24 cellular contexts compared by ENCODE assay signal in genomic region chr5:179207920-179208705, GRCh38.
DNase-seq lines count a peak whose midpoint lies in the region; ATAC-seq, FAIRE-seq and TF ChIP-seq lines count a peak whose summit lies in the region.
"Had no signal": no experiment of that assay in that cellular context is flagged by ENCODE, and none has a peak within 500 bp of the region (broad histone marks: within the 10 kb centered on the region; RNA-seq: fewer than 3 reads in every experiment).

No MANE protein-coding gene starts in this region.

- H2BK15ac ChIP-seq in H1 (ENCODE audit: low read length) (no peak overlapping the region), neuronal stem cell (ENCODE audit: low read length) (peak overlapping the region; percentile 85)

- H3K27ac ChIP-seq in HepG2 (ENCODE audit: extremely low read length, insufficient read depth, low read length) = no peak overlapping the region
- H3K27ac ChIP-seq in right lobe of liver = no peak overlapping the region
- H3K27ac ChIP-seq in H1 (ENCODE audit: low read depth, low read length) = no peak overlapping the region
- H3K27ac ChIP-seq in neuronal stem cell (replicated peaks; ENCODE audit: low read length) = no peak overlapping the region
- no peak overlapping the region for H3K27ac ChIP-seq in upper lobe of right lung

- H3K14ac ChIP-seq in H1 (ENCODE audit: insufficient read length) (no peak overlapping the region), neuronal stem cell (ENCODE audit: low read length) (peak overlapping the region; percentile 56)

- no peak for TF ChIP-seq RAD21 in HepG2 (CRISPR knock-in tag; IDR thresholded peaks at IDR 0.05)
- TF ChIP-seq RAD21 in H1 (IDR thresholded peaks at IDR 0.05 in 1 of 2, conservative IDR thresholded peaks at IDR 0.05 in 1 of 2; ENCODE audit: low read depth in 2 of 2, low read length in 2 of 2) = no peak

- no peak for FAIRE-seq in HepG2 (lab: Jason Lieb, UNC)
- no peak for FAIRE-seq in H1 (lab: Jason Lieb, UNC)
- FAIRE-seq: A204.1, GM12878, GM19239, H54, HTR-8/SVneo had no signal

- BruUV-seq in HepG2 (replicated peaks; lab: Mats Ljungman, UMichigan) = no TSS peak

- no peaks in the 10 kb centered on the region for H3K23me2 ChIP-seq in H1 (ENCODE audit: low read depth, low read length)

- CTCF ChIA-PET in HepG2 (lab: Yijun Ruan, JAX; ENCODE audit: low intra/inter-chr PET ratio, low total read pairs) = no interaction called here
- CTCF ChIA-PET in H1 (lab: Charles Lee; ENCODE audit: partially characterized antibody) = interaction anchor here (1.8 kb wide), 1 partner anchor 11 kb away, joined by 6 read pairs; no protein-coding TSS in a partner anchor

- no peak overlapping the region for H3K4ac ChIP-seq in H1 (replicated peaks; ENCODE audit: insufficient read length, low read depth, low read length)
- no peak overlapping the region for H3K4ac ChIP-seq in neuronal stem cell (ENCODE audit: low read length)

- TF ChIP-seq EP300 in HepG2 (IDR thresholded peaks at IDR 0.05; ENCODE audit: low read depth in 2 of 2, low read length in 2 of 2) = no peak
- no peak for TF ChIP-seq EP300 in HepG2 (CRISPR knock-in tag; IDR thresholded peaks at IDR 0.05; ENCODE audit: borderline replicate concordance)
- TF ChIP-seq EP300 in H1 (IDR thresholded peaks at IDR 0.05; ENCODE audit: borderline replicate concordance in 1 of 2, low read depth in 2 of 2, low read length in 2 of 2) = no peak

- H4K20me1 ChIP-seq in HepG2 (ENCODE audit: insufficient read depth, low read length) (no peaks in the 10 kb centered on the region), H1 (replicated peaks in 1 of 2; ENCODE audit: control insufficient read depth in 1 of 2, insufficient read depth in 2 of 2, low read length in 2 of 2) (peaks cover 0 to 3% of the 10 kb centered on the region in 2 experiments)

- ATAC-seq in HepG2 (peak; percentile 41), right lobe of liver (no peak), upper lobe of right lung (peak; percentile 6)
- ATAC-seq: GM12878 had no signal

- no peak overlapping the region for H2BK20ac ChIP-seq in H1 (ENCODE audit: low read length)

- in situ Hi-C loops in HepG2 (cut with HindIII; ENCODE audit: extremely low pct_ligation_motif_present, low pct_unique_long_range_greater_than_20kb) = no loop called here

- no peak overlapping the region for H2AK5ac ChIP-seq in H1 (ENCODE audit: low read depth, low read length)
- H2AK5ac ChIP-seq in neuronal stem cell (ENCODE audit: low read depth, low read length) = peak overlapping the region; percentile 43

- H3K4me1 ChIP-seq in HepG2 (ENCODE audit: insufficient read depth, low read length) (no peaks in the 10 kb centered on the region), right lobe of liver (no peaks in the 10 kb centered on the region), H1 (replicated peaks in 1 of 4; ENCODE audit: control insufficient read depth in 3 of 4, insufficient read depth in 4 of 4, low read length in 3 of 4) (peaks cover 0 to 2% (median 0%) of the 10 kb centered on the region in 4 experiments; a peak in 1 of 7 replicates), neuronal stem cell (ENCODE audit: control insufficient read depth in 2 of 2, insufficient read depth in 1 of 2, low read depth in 1 of 2, low read length in 2 of 2) (peaks cover 0 to 7% of the 10 kb centered on the region in 2 donors), upper lobe of right lung (no peaks in the 10 kb centered on the region)
- H3K4me1 ChIP-seq: BE2C had no signal

- TF ChIP-seq POLR2A in HepG2 (IDR thresholded peaks at IDR 0.05; ENCODE audit: insufficient read depth in 1 of 2, low read depth in 2 of 2, low read length in 2 of 2) (no peak), right lobe of liver (IDR thresholded peaks at IDR 0.05) (no peak), H1 (IDR thresholded peaks at IDR 0.05; ENCODE audit: control extremely low read depth in 1 of 2, low read depth in 2 of 2, low read length in 2 of 2) (no peak)

- H3K56ac ChIP-seq in H1 (replicated peaks; ENCODE audit: insufficient read length, low read depth, low read length) = no peak overlapping the region

- POLR2A ChIA-PET in HepG2 (lab: Yijun Ruan, JAX) (no interaction called here), H1 (lab: Charles Lee; ENCODE audit: partially characterized antibody) (interaction anchor here (0.6 kb wide), 1 partner anchor 26 kb away, joined by 3 read pairs; no protein-coding TSS in a partner anchor)

- H2AFZ ChIP-seq in HepG2 (ENCODE audit: low read length) = no peak overlapping the region
- H2AFZ ChIP-seq in H1 (ENCODE audit: low read length) = no peak overlapping the region
- H2AFZ ChIP-seq in neuronal stem cell (ENCODE audit: low read length) = no peak overlapping the region

- H3K9ac ChIP-seq in HepG2 (ENCODE audit: insufficient read depth, low read depth, low read length) (no peak overlapping the region), H1 (replicated peaks in 1 of 4; ENCODE audit: extremely low read depth in 1 of 4, low read depth in 3 of 4, low read length in 3 of 4) (no peak overlapping the region), neuronal stem cell (ENCODE audit: low read depth, low read length, poor library complexity) (peak overlapping the region; percentile 16)

- no peak overlapping the region for H4K5ac ChIP-seq in H1 (ENCODE audit: insufficient read length, low read depth, low read length)

- H3K27me3 ChIP-seq in HepG2 (ENCODE audit: control insufficient read depth in 1 of 2, insufficient read depth in 2 of 2, low read length in 2 of 2) = peaks cover 8 to 45% of the 10 kb centered on the region in 2 experiments
- H3K27me3 ChIP-seq in right lobe of liver = no peaks in the 10 kb centered on the region
- no peaks in the 10 kb centered on the region for H3K27me3 ChIP-seq in H1 (replicated peaks in 1 of 4; ENCODE audit: control insufficient read depth in 3 of 4, extremely low read depth in 1 of 4, insufficient read depth in 3 of 4, low read length in 3 of 4)
- H3K27me3 ChIP-seq in neuronal stem cell (ENCODE audit: control insufficient read depth in 3 of 3, insufficient read depth in 3 of 3, low read depth in 1 of 3, low read length in 3 of 3) = no peaks in the 10 kb centered on the region
- no peaks in the 10 kb centered on the region for H3K27me3 ChIP-seq in upper lobe of right lung
- H3K27me3 ChIP-seq: BE2C had no signal

- H2BK12ac ChIP-seq in H1 (ENCODE audit: low read depth, low read length) (no peak overlapping the region), neuronal stem cell (ENCODE audit: low read length) (peak overlapping the region; percentile 2)

- H3K18ac ChIP-seq in H1 (ENCODE audit: extremely low read depth, low read length) (no peak overlapping the region), neuronal stem cell (ENCODE audit: low read length) (peak overlapping the region; percentile 52)

- H4K91ac ChIP-seq in H1 (replicated peaks; ENCODE audit: insufficient read length, low read length) (no peak overlapping the region), neuronal stem cell (ENCODE audit: low read depth, low read length, poor library complexity) (no peak overlapping the region)

- no peaks in the 10 kb centered on the region for H3K9me3 ChIP-seq in HepG2 (ENCODE audit: low read length)
- no peaks in the 10 kb centered on the region for H3K9me3 ChIP-seq in right lobe of liver
- H3K9me3 ChIP-seq in H1 (ENCODE audit: insufficient read depth in 2 of 2, low read depth in 1 of 2, low read length in 1 of 2) = no peaks in the 10 kb centered on the region
- no peaks in the 10 kb centered on the region for H3K9me3 ChIP-seq in neuronal stem cell (replicated peaks in 1 of 2; ENCODE audit: control insufficient read depth in 2 of 2, insufficient read depth in 1 of 2, low read depth in 1 of 2, low read length in 2 of 2)
- H3K9me3 ChIP-seq in upper lobe of right lung = no peaks in the 10 kb centered on the region
- H3K9me3 ChIP-seq: BE2C had no signal

- peak overlapping the region; percentile 71; the same call in 1 of the 2 replicates for H4K8ac ChIP-seq in H1 (ENCODE audit: extremely low read depth, insufficient read depth, low read length)
- no peak overlapping the region for H4K8ac ChIP-seq in neuronal stem cell (ENCODE audit: low read depth, low read length)

- no CpG with 5 or more reads among the region's 22 CpGs for WGBS in HepG2 (ENCODE audit: low lambda C conversion rate)
- 69% methylated on average over 6 of the region's 22 CpGs for WGBS in right lobe of liver (ENCODE audit: insufficient coverage, low coverage, low lambda C conversion rate, missing lambda C conversion rate)
- WGBS in H1 (ENCODE audit: extremely low coverage in 1 of 2, insufficient coverage in 1 of 2, insufficient read length in 1 of 2, insufficient replicate concordance in 2 of 2, low coverage in 1 of 2, low lambda C conversion rate in 2 of 2, missing lambda C conversion rate in 1 of 2), 2 experiments = 90% methylated on average over 20 of the region's 22 CpGs; no CpG with 5 or more reads in 1 of the 2 experiments
- no CpG with 5 or more reads among the region's 22 CpGs for WGBS in neuronal stem cell (ENCODE audit: extremely low coverage in 2 of 2, insufficient read length in 2 of 2, insufficient replicate concordance in 1 of 2), 2 donors

- H3K79me1 ChIP-seq in H1 (ENCODE audit: low read depth, low read length) (no peaks in the 10 kb centered on the region), neuronal stem cell (ENCODE audit: low read depth, low read length) (no peaks in the 10 kb centered on the region)

- H3K23ac ChIP-seq in H1 (ENCODE audit: insufficient read length) (no peak overlapping the region), neuronal stem cell (ENCODE audit: low read depth, low read length, poor library complexity) (peak overlapping the region; percentile 73)

- intact Hi-C loops in HepG2 (cut with micrococcal nuclease; ENCODE audit: unreplicated experiment) (no loop called here), right lobe of liver (cut with DNase I) (no loop called here), upper lobe of right lung (cut with DNase I) (no loop called here), posterior vena cava (cut with DNase I) (no loop called here)

- no peak overlapping the region for H3K4me2 ChIP-seq in HepG2 (ENCODE audit: low read depth, low read length)
- no peak overlapping the region for H3K4me2 ChIP-seq in H1 (ENCODE audit: insufficient read depth in 1 of 2, low read depth in 2 of 2, low read length in 2 of 2)
- no peak overlapping the region for H3K4me2 ChIP-seq in neuronal stem cell (ENCODE audit: insufficient read depth, low read length, poor library complexity, severe bottlenecking)

- no peaks in the 10 kb centered on the region for H3K36me3 ChIP-seq in HepG2 (replicated peaks in 1 of 2; ENCODE audit: control insufficient read depth in 1 of 2, insufficient read depth in 2 of 2, low read length in 2 of 2)
- no peaks in the 10 kb centered on the region for H3K36me3 ChIP-seq in right lobe of liver
- no peaks in the 10 kb centered on the region for H3K36me3 ChIP-seq in H1 (ENCODE audit: control insufficient read depth in 2 of 4, insufficient read depth in 4 of 4, low read length in 3 of 4)
- H3K36me3 ChIP-seq in neuronal stem cell (replicated peaks in 1 of 2; ENCODE audit: control insufficient read depth in 2 of 2, insufficient read depth in 2 of 2, low read length in 2 of 2) = no peaks in the 10 kb centered on the region
- H3K36me3 ChIP-seq in upper lobe of right lung = no peaks in the 10 kb centered on the region
- H3K36me3 ChIP-seq: BE2C had no signal

- H2BK5ac ChIP-seq in H1 (ENCODE audit: low read depth, low read length) (no peak overlapping the region), neuronal stem cell (ENCODE audit: low read length) (peak overlapping the region; percentile 90)

- H3K4me3 ChIP-seq in HepG2 (replicated peaks in 1 of 3; ENCODE audit: insufficient read depth in 1 of 3, low read depth in 2 of 3, low read length in 3 of 3) (no peak overlapping the region), right lobe of liver (no peak overlapping the region), H1 (ENCODE audit: extremely low read depth in 1 of 4, insufficient read depth in 2 of 4, low read depth in 3 of 4, low read length in 4 of 4) (no peak overlapping the region), neuronal stem cell (ENCODE audit: low read length in 2 of 2) (no peak overlapping the region), upper lobe of right lung (no peak overlapping the region)
- H3K4me3 ChIP-seq: GM12878 had no signal

- H3K79me2 ChIP-seq in HepG2 (ENCODE audit: insufficient read depth, low read length) (no peaks in the 10 kb centered on the region), H1 (ENCODE audit: control insufficient read depth in 1 of 2, insufficient read depth in 2 of 2, low read length in 2 of 2) (no peaks in the 10 kb centered on the region)

- DNase-seq in HepG2 (ENCODE audit: low spot score) (no peak), right lobe of liver (no peak), H1 (ENCODE audit: low read depth in 1 of 2, low spot score in 2 of 2) (no peak), neuronal stem cell (ENCODE audit: low spot score) (no peak), upper lobe of right lung (no peak), OCI-M2 (lab: John Stamatoyannopoulos, UW; ENCODE audit: unreplicated experiment) (no peak), putamen (ENCODE audit: low spot score) (no peak), posterior vena cava (ENCODE audit: low spot score) (no peak)
- DNase-seq: ACHN; BE2C; C1 segment of cervical spinal cord; CD4-positive, CD25-positive, alpha-beta regulatory T cell; COR-L47; DMS 273 treated with DMSO at 0.1 percent for 48 hours; DMS53; DND-41; EL; HCEC 1CT; HFFc6 had no signal

- H2BK120ac ChIP-seq in H1 (replicated peaks; ENCODE audit: low read depth, low read length) (no peak overlapping the region), neuronal stem cell (ENCODE audit: low read depth, low read length) (no peak overlapping the region)

- TF ChIP-seq CTCF in HepG2 (CRISPR knock-in tag; IDR thresholded peaks at IDR 0.05) (no peak), right lobe of liver (IDR thresholded peaks at IDR 0.05) (no peak), H1 (IDR thresholded peaks at IDR 0.05; ENCODE audit: control extremely low read depth in 1 of 3, insufficient read depth in 1 of 3, low read depth in 1 of 3, low read length in 3 of 3) (no peak), upper lobe of right lung (IDR thresholded peaks at IDR 0.05) (no peak)

Comparison
In these comparisons a context has a peak if more than half of its experiments do, and no peak if none do; other contexts are left out.
1. ATAC-seq: peak in HepG2 (single experiment) and upper lobe of right lung (single experiment); none in right lobe of liver (0 of 4).